1 cellular context compared by ENCODE assay signal in genomic region chr20:37987602-37988290, GRCh38.
TF ChIP-seq lines count a peak whose summit lies in the region.

No MANE protein-coding gene starts in this region.

TF ChIP-seq in HepG2, 621 proteins besides CTCF, POLR2A, EP300 and RAD21:
- no peak for TF ChIP-seq NFRKB (IDR thresholded peaks at IDR 0.05)
- TF ChIP-seq NRL (CRISPR knock-in tag; IDR thresholded peaks at IDR 0.05; ENCODE audit: borderline replicate concordance), result 0 out of 2 replicates have a peak, but pooled peaks have one; percentile 19
- TF ChIP-seq, protein P1, sequence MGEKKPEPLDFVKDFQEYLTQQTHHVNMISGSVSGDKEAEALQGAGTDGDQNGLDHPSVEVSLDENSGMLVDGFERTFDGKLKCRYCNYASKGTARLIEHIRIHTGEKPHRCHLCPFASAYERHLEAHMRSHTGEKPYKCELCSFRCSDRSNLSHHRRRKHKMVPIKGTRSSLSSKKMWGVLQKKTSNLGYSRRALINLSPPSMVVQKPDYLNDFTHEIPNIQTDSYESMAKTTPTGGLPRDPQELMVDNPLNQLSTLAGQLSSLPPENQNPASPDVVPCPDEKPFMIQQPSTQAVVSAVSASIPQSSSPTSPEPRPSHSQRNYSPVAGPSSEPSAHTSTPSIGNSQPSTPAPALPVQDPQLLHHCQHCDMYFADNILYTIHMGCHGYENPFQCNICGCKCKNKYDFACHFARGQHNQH (CRISPR knock-in tag; IDR thresholded peaks at IDR 0.05), result 0 out of 2 replicates have a peak, but pooled peaks have one; percentile 0
